In the genomic region with DNA sequence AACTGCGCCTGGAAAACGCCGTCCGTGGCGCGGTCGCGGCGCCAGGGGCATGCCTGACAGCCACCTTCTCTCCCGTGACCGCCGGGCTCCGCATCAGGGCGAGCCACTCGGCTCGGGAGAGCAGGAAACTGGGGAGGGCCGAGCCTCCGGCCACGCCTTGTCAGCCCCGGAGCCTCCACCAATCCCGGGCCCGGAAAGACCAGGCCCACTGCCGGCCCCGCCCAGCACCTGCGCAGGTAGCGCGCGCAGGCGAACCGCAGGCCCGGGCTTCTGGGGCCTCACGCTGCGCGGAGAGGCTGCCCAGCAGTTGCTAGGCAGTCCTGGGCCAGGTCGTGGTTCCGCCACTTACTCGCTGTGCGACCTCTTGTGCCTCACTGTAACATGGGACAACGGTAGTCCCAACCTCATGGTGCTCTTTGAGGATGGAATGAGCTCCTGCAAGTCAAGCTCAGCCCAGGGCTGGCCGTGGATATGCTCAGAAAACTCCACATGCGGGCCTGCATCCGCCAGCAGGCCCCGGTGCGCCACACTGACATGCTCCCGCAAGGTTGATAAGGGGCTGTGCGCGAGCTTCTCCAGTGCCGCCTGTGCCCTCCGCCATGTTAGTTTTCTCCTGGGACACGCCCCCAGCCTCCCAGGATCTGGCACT, we compare ENCODE assay signal across 9 cellular contexts.
DNase-seq lines count a peak whose midpoint lies in the region; ATAC-seq and TF ChIP-seq lines count a peak whose summit lies in the region.
"Had no signal": no experiment of that assay in that cellular context is flagged by ENCODE, and none has a peak within 500 bp of the region (broad histone marks: within the 10 kb centered on the region; RNA-seq: fewer than 3 reads in every experiment).

No MANE protein-coding gene starts in this region.

- peak overlapping the region; percentile 62 for H3K4me3 ChIP-seq in iPS-18c (ENCODE audit: insufficient read depth, low read depth, low read length)

- no peak for TF ChIP-seq RAD21 in Ishikawa (IDR thresholded peaks at IDR 0.05; ENCODE audit: low read depth)

- peak overlapping the region; percentile 80 for H3K4me3 Mint-ChIP-seq in activated naive CD8-positive, alpha-beta T cell

- H3K27ac Mint-ChIP-seq in activated naive CD8-positive, alpha-beta T cell, result no peak overlapping the region

- peak; percentile 22 for DNase-seq in stimulated activated CD4-positive, alpha-beta T cell treated with anti-CD3 and anti-CD28 coated beads, Interleukin-1b, Interleukin-23, amount 100 ng/mL, for 48 hours
- DNase-seq in Ammon's horn (ENCODE audit: low spot score) (no peak), HCEC 1CT (no peak)
- DNase-seq: NCI-H1694 treated with DMSO at 0.1 percent for 48 hours had no signal

- H3K36me3 Mint-ChIP-seq in activated naive CD8-positive, alpha-beta T cell, result no peaks in the 10 kb centered on the region

- no peaks in the 10 kb centered on the region for H3K9me3 ChIP-seq in iPS-18c (ENCODE audit: control insufficient read depth, insufficient read depth, low read length)

- peaks cover 19% of the 10 kb centered on the region for H3K27me3 Mint-ChIP-seq in activated naive CD8-positive, alpha-beta T cell

- no peaks in the 10 kb centered on the region for H3K9me3 Mint-ChIP-seq in activated naive CD8-positive, alpha-beta T cell (ENCODE audit: low read depth)

- H3K4me1 Mint-ChIP-seq in activated naive CD8-positive, alpha-beta T cell (ENCODE audit: low read depth), result peaks cover 8% of the 10 kb centered on the region

- ATAC-seq in HG03139 (IDR thresholded peaks at IDR 0.05; ENCODE audit: unreplicated experiment), result no peak
- no peak for ATAC-seq in HG02610 (IDR thresholded peaks at IDR 0.05; ENCODE audit: unreplicated experiment)

- TF ChIP-seq EP300 in Ishikawa (IDR thresholded peaks at IDR 0.05; ENCODE audit: borderline replicate concordance), result no peak; the same call in 1 of the 2 replicates

TF ChIP-seq in Ishikawa, 13 proteins besides CTCF, POLR2A, EP300 and RAD21:
- TF ChIP-seq CEBPB (IDR thresholded peaks at IDR 0.05), result no peak
- no peak for TF ChIP-seq EGR1 (IDR thresholded peaks at IDR 0.05)
- TF ChIP-seq NFIC (IDR thresholded peaks at IDR 0.05), result peak; percentile 10; the same call in 1 of the 2 replicates
- TF ChIP-seq, protein P1, sequence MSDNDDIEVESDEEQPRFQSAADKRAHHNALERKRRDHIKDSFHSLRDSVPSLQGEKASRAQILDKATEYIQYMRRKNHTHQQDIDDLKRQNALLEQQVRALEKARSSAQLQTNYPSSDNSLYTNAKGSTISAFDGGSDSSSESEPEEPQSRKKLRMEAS (IDR thresholded peaks at IDR 0.05), result peak; percentile 60
- peak; percentile 49; the same call in 1 of the 2 replicates for TF ChIP-seq TAF1 (IDR thresholded peaks at IDR 0.05; ENCODE audit: low read depth)
- TF ChIP-seq ZBTB7A (IDR thresholded peaks at IDR 0.05; ENCODE audit: low read depth), result no peak
- TF ChIP-seq CREB1 (IDR thresholded peaks at IDR 0.05; ENCODE audit: low read depth), result no peak
- no peak for TF ChIP-seq TEAD4 (IDR thresholded peaks at IDR 0.05)
- TF ChIP-seq, protein P2, sequence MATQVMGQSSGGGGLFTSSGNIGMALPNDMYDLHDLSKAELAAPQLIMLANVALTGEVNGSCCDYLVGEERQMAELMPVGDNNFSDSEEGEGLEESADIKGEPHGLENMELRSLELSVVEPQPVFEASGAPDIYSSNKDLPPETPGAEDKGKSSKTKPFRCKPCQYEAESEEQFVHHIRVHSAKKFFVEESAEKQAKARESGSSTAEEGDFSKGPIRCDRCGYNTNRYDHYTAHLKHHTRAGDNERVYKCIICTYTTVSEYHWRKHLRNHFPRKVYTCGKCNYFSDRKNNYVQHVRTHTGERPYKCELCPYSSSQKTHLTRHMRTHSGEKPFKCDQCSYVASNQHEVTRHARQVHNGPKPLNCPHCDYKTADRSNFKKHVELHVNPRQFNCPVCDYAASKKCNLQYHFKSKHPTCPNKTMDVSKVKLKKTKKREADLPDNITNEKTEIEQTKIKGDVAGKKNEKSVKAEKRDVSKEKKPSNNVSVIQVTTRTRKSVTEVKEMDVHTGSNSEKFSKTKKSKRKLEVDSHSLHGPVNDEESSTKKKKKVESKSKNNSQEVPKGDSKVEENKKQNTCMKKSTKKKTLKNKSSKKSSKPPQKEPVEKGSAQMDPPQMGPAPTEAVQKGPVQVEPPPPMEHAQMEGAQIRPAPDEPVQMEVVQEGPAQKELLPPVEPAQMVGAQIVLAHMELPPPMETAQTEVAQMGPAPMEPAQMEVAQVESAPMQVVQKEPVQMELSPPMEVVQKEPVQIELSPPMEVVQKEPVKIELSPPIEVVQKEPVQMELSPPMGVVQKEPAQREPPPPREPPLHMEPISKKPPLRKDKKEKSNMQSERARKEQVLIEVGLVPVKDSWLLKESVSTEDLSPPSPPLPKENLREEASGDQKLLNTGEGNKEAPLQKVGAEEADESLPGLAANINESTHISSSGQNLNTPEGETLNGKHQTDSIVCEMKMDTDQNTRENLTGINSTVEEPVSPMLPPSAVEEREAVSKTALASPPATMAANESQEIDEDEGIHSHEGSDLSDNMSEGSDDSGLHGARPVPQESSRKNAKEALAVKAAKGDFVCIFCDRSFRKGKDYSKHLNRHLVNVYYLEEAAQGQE (IDR thresholded peaks at IDR 0.05; ENCODE audit: low read depth), result no peak
TF ChIP-seq in Ishikawa: peak in this region for 3.
